ENCODE assay signal across 1 cellular context in the genomic region with DNA sequence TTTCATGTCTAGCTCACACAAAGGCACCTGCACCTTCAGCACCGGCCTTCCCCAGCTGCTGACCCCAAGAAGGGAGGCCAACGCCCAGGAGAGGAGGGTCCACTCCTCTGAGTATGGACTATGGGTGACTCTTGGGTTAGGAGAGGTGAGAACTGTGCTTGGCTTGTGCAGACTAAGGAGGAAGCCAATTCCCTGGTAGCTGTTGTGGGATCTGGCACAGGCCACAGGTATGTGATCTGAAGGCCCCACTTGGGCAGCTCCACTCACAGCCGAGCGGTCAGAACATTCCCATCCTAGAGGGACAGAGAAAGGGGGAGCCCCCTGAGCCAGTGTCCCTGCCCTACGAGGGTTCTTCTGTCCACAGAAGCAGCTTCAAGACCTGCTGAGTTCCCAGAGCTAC.
TF ChIP-seq lines count a peak whose summit lies in the region.

No MANE protein-coding gene starts in this region.

TF ChIP-seq in SK-N-SH, 30 proteins besides CTCF, POLR2A, EP300 and RAD21 (continued from another document):
- TF ChIP-seq FOSL2 (IDR thresholded peaks at IDR 0.05; ENCODE audit: borderline replicate concordance, low read depth): no peak
- TF ChIP-seq ZBTB33 (IDR thresholded peaks at IDR 0.05; ENCODE audit: borderline replicate concordance, low read depth): no peak
- TF ChIP-seq MAX (IDR thresholded peaks at IDR 0.05; ENCODE audit: low read depth): no peak
- TF ChIP-seq NRF1 (IDR thresholded peaks at IDR 0.05; ENCODE audit: low read depth, low read length): no peak
- no peak for TF ChIP-seq USF2 (IDR thresholded peaks at IDR 0.05; ENCODE audit: borderline replicate concordance, low read depth, low read length)
- no peak for TF ChIP-seq RFX5 (IDR thresholded peaks at IDR 0.05; ENCODE audit: low read length)
- no peak for TF ChIP-seq TEAD4 (IDR thresholded peaks at IDR 0.05; ENCODE audit: borderline replicate concordance, insufficient read depth)
